In genomic region chr6:148635070-148635743, GRCh38 we compare ENCODE assay signal across 25 cellular contexts.
"Had no signal": no experiment of that assay in that cellular context is flagged by ENCODE, and none has a peak within 500 bp of the region (broad histone marks: within the 10 kb centered on the region; RNA-seq: fewer than 3 reads in every experiment).

No MANE protein-coding gene starts in this region.

- H3K4me1 ChIP-seq: adrenal gland, ascending aorta, suprapubic skin had no signal

- H3K27ac ChIP-seq: adrenal gland, ascending aorta, brain microvascular endothelial cell, neutrophil, ovary, skin epidermis, suprapubic skin, tibial nerve had no signal

- DNase-seq: activated CD4-positive, CD25-positive, alpha-beta regulatory T cell treated with anti-CD3 and anti-CD28 coated beads, Interleukin-2, amount 50 U/mL, for 72 hours; activated naive CD4-positive, alpha-beta T cell; activated T-cell treated with anti-CD3 and anti-CD28 coated beads, Interleukin-2, amount 50 U/mL, for 1 hour; adrenal gland; brain microvascular endothelial cell; central memory CD4-positive, alpha-beta T cell; effector memory CD4-positive, alpha-beta T cell; hypothalamus; left colon; ovary; right cardiac atrium; stimulated activated CD4-positive, alpha-beta T cell treated with anti-CD3 and anti-CD28 coated beads, Interleukin-1b, Interleukin-23, amount 100 ng/mL, for 48 hours; stimulated activated naive CD8-positive, alpha-beta T cell treated with anti-CD3 and anti-CD28 coated beads, Interleukin-15, amount 100 ng/mL, for 72 hours; SW 1271 had no signal

- H3K27me3 ChIP-seq: adrenal gland, ascending aorta, brain microvascular endothelial cell, neutrophil, ovary, suprapubic skin, tibial nerve had no signal

- ATAC-seq: activated T-helper 17 cell treated with anti-CD3 and anti-CD28 coated beads, Interleukin-2, amount 50 U/mL, for 72 hours; esophagus mucosa; left colon; right cardiac atrium; stimulated activated effector memory CD8-positive, alpha-beta T cell treated with anti-CD3 and anti-CD28 coated beads, Interleukin-12 subunit alpha, Interleukin-12 subunit beta, amount 100 ng/mL, for 72 hours; stimulated activated naive CD8-positive, alpha-beta T cell treated with anti-CD3 and anti-CD28 coated beads, Interleukin-15, amount 100 ng/mL, for 72 hours had no signal

- H3K36me3 Mint-ChIP-seq: activated naive CD8-positive, alpha-beta T cell; natural killer cell treated with Interleukin-12 subunit alpha and Interleukin-12 subunit beta and Interleukin-15 and Interleukin-18, amount 100 ng/mL, for 72 hours; stimulated activated effector memory CD8-positive, alpha-beta T cell treated with anti-CD3 and anti-CD28 coated beads, Interleukin-12 subunit alpha, Interleukin-12 subunit beta, amount 100 ng/mL, for 72 hours had no signal

- H3K4me3 Mint-ChIP-seq: activated naive CD8-positive, alpha-beta T cell; activated T-helper 17 cell treated with anti-CD3 and anti-CD28 coated beads, Interleukin-2, amount 50 U/mL, for 72 hours; natural killer cell treated with Interleukin-12 subunit alpha and Interleukin-12 subunit beta and Interleukin-15 and Interleukin-18, amount 100 ng/mL, for 72 hours; stimulated activated effector memory CD8-positive, alpha-beta T cell treated with anti-CD3 and anti-CD28 coated beads, Interleukin-12 subunit alpha, Interleukin-12 subunit beta, amount 100 ng/mL, for 72 hours; stimulated activated naive CD8-positive, alpha-beta T cell treated with anti-CD3 and anti-CD28 coated beads, Interleukin-15, amount 100 ng/mL, for 72 hours had no signal

- H3K27ac Mint-ChIP-seq: activated naive CD8-positive, alpha-beta T cell; activated T-helper 17 cell treated with anti-CD3 and anti-CD28 coated beads, Interleukin-2, amount 50 U/mL, for 72 hours; natural killer cell treated with Interleukin-12 subunit alpha and Interleukin-12 subunit beta and Interleukin-15 and Interleukin-18, amount 100 ng/mL, for 72 hours; stimulated activated effector memory CD8-positive, alpha-beta T cell treated with anti-CD3 and anti-CD28 coated beads, Interleukin-12 subunit alpha, Interleukin-12 subunit beta, amount 100 ng/mL, for 72 hours; stimulated activated naive CD8-positive, alpha-beta T cell treated with anti-CD3 and anti-CD28 coated beads, Interleukin-15, amount 100 ng/mL, for 72 hours had no signal

- H3K36me3 ChIP-seq: adrenal gland, ascending aorta, brain microvascular endothelial cell, neutrophil, ovary, suprapubic skin, tibial nerve had no signal

- H3K9me3 Mint-ChIP-seq: activated T-helper 17 cell treated with anti-CD3 and anti-CD28 coated beads, Interleukin-2, amount 50 U/mL, for 72 hours; natural killer cell treated with Interleukin-12 subunit alpha and Interleukin-12 subunit beta and Interleukin-15 and Interleukin-18, amount 100 ng/mL, for 72 hours; stimulated activated naive CD8-positive, alpha-beta T cell treated with anti-CD3 and anti-CD28 coated beads, Interleukin-15, amount 100 ng/mL, for 72 hours had no signal

- H3K9me3 ChIP-seq: adrenal gland, ascending aorta, neutrophil, ovary, suprapubic skin, tibial nerve had no signal

- H3K4me3 ChIP-seq: adrenal gland, ascending aorta, lung, ovary, skin epidermis, suprapubic skin, tibial nerve had no signal
